Comparison of ENCODE assay signal across 8 cellular contexts in the genomic region with DNA sequence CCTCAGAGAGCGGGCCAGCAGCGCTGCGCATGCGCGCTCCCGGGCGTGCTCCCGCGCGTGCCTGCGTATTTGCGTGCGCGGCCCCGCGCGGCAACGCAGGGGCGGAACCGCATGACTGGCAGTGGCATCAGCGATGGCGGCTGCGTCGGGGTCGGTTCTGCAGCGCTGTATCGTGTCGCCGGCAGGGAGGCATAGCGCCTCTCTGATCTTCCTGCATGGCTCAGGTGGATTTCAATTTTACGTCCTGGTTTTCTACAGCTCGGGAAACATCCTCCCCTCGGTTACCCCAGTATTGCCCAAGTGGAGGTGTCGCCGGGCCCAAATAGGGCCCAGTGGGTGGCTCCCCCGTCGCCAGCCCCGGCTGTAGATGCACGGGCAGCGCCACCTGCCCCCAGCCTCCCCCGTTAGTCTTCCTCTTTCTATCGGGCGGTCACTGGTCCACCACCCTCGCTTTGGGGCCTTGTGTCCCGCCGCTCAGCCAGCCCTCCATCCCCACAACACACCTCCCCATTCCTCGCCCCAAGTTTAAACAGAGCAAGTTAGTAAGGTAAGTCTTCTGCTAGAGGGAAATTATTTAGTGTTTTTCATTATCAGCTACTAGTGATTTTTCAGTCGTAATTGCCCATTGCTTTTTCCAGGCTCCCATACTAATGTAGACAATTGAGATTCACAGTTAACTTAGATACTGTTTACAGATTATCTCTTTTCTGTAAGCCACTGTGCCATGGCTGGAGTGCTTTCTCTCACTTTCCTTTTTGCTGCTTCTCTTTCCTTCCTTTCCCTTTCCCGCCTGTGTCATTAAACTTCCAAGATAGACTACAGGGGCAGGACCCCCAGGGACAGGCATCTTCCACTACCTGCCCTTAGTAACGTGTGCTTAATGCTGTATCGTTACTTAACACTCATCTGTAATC. TPM values are rescaled to one million over a fixed set of nuclear protein-coding genes. Genes with fewer than 3 reads are reported as not detected.
DNase-seq lines count a peak whose midpoint lies in the region; ATAC-seq and TF ChIP-seq lines count a peak whose summit lies in the region.

A gene (plus strand): TSS at position 121 of the 914 bp plus-strand sequence. CDS start 13 bp downstream, at position 134.

- H3K27me3 Mint-ChIP-seq in T-helper 1 cell treated with Interleukin-12 subunit alpha and Interleukin-12 subunit beta and Interleukin-4 antibody, amounts not matched to agents 30 μg/mL and 1 μg/mL, for 36 hours (ENCODE audit: low read depth): no peaks in the 10 kb centered on the region

- ATAC-seq in HG02840 (IDR thresholded peaks at IDR 0.05; ENCODE audit: low FRiP score, unreplicated experiment): peak; percentile 74

- intact Hi-C loops in left ventricle myocardium inferior (cut with micrococcal nuclease): no loop called here
- intact Hi-C loops in prostate gland (cut with DNase I): loop anchor here (5.0 to 10.0 kb wide), 3 partner anchors 123 to 371 kb away; no protein-coding TSS in a partner anchor

- in situ Hi-C loops in GM13976 (cut with MboI; ENCODE audit: low sequenced_read_pairs, unreplicated experiment): no loop called here

- DNase-seq in GM13976 (ENCODE audit: low spot score) (peak; percentile 90), NCI-H1436 (lab: John Stamatoyannopoulos, UW) (peak; percentile 93), amniotic stem cell (lab: John Stamatoyannopoulos, UW) (peak; percentile 76), left ventricle myocardium inferior (peak; percentile 90), prostate gland (ENCODE audit: low spot score) (peak; percentile 81), ureter (ENCODE audit: low spot score) (peak; percentile 87)

- H3K4me1 ChIP-seq in left ventricle myocardium inferior: peaks cover 62% of the 10 kb centered on the region
- H3K4me1 ChIP-seq in prostate gland (replicated peaks): peaks cover 10% of the 10 kb centered on the region

- H3K9me3 ChIP-seq in left ventricle myocardium inferior (replicated peaks) (no peaks in the 10 kb centered on the region), prostate gland (no peaks in the 10 kb centered on the region)

- no peaks in the 10 kb centered on the region for H3K27me3 ChIP-seq in left ventricle myocardium inferior (ENCODE audit: low read depth)
- H3K27me3 ChIP-seq in prostate gland (replicated peaks; ENCODE audit: insufficient read depth): no peaks in the 10 kb centered on the region

- H3K36me3 ChIP-seq in left ventricle myocardium inferior (no peaks in the 10 kb centered on the region), prostate gland (no peaks in the 10 kb centered on the region)

- H3K9me3 Mint-ChIP-seq in T-helper 1 cell treated with Interleukin-12 subunit alpha and Interleukin-12 subunit beta and Interleukin-4 antibody, amounts not matched to agents 30 μg/mL and 1 μg/mL, for 36 hours: peaks cover 5% of the 10 kb centered on the region

- H3K27ac ChIP-seq in left ventricle myocardium inferior (replicated peaks): peak within 1 kb of the TSS; percentile 93
- peak within 1 kb of the TSS; percentile 69 to 94 for H3K27ac ChIP-seq in prostate gland

- H3K4me3 Mint-ChIP-seq in T-helper 1 cell treated with Interleukin-12 subunit alpha and Interleukin-12 subunit beta and Interleukin-4 antibody, amounts not matched to agents 30 μg/mL and 1 μg/mL, for 36 hours: peak within 1 kb of the TSS; percentile 98

- H3K4me1 Mint-ChIP-seq in T-helper 1 cell treated with Interleukin-12 subunit alpha and Interleukin-12 subunit beta and Interleukin-4 antibody, amounts not matched to agents 30 μg/mL and 1 μg/mL, for 36 hours (ENCODE audit: low read depth): peaks cover 29% of the 10 kb centered on the region

- 13% methylated on average over 51 of the region's 51 CpGs for WGBS in prostate gland

- TF ChIP-seq CTCF in GM13976 (IDR thresholded peaks at IDR 0.05; ENCODE audit: borderline replicate concordance, control extremely low read depth, extremely low read depth, insufficient read depth, missing control alignments) (peak; percentile 24), left ventricle myocardium inferior (IDR thresholded peaks at IDR 0.05; ENCODE audit: borderline replicate concordance) (no peak), prostate gland (IDR thresholded peaks at IDR 0.05) (no peak)

- peak within 1 kb of the TSS; percentile 97 for H3K27ac Mint-ChIP-seq in T-helper 1 cell treated with Interleukin-12 subunit alpha and Interleukin-12 subunit beta and Interleukin-4 antibody, amounts not matched to agents 30 μg/mL and 1 μg/mL, for 36 hours

- TF ChIP-seq POLR2A in prostate gland (IDR thresholded peaks at IDR 0.05): peak; percentile 84

- H3K4me3 ChIP-seq in left ventricle myocardium inferior (peak within 1 kb of the TSS; percentile 76), prostate gland (peak within 1 kb of the TSS; percentile 35 to 69)

- peaks cover 13% of the 10 kb centered on the region for H3K36me3 Mint-ChIP-seq in T-helper 1 cell treated with Interleukin-12 subunit alpha and Interleukin-12 subunit beta and Interleukin-4 antibody, amounts not matched to agents 30 μg/mL and 1 μg/mL, for 36 hours (ENCODE audit: low read depth)

RNA-seq across cellular contexts. Expression of the gene that starts here (rescaled TPM):
- total RNA-seq in left ventricle myocardium inferior (85.8 TPM), prostate gland (10 to 100 TPM; 15.8 to 29.3 TPM), ureter (49.9 TPM)

Comparison
In these comparisons a context has a peak if more than half of its experiments do, and no peak if none do; other contexts are left out.
1. Peak in every context shown above with its lines: DNase-seq, ATAC-seq, H3K4me3 ChIP-seq and H3K27ac ChIP-seq.